ENCODE assay signal across 1 cellular context in genomic region chr4:77800483-77801259, GRCh38.
A peak's percentile ranks its signal among the peaks of the same experiment; 100 is the strongest.
TF ChIP-seq lines count a peak whose summit lies in the region.

No MANE protein-coding gene starts in this region.

TF ChIP-seq in endothelial cell of umbilical vein, 7 proteins besides CTCF, POLR2A, EP300 and RAD21:
- peak; percentile 38 for TF ChIP-seq FOS (IDR thresholded peaks at IDR 0.05; ENCODE audit: borderline replicate concordance, insufficient read depth, low read length)
- TF ChIP-seq GATA2 (IDR thresholded peaks at IDR 0.05; ENCODE audit: insufficient read depth, insufficient read length, low read depth, low read length): no peak
- TF ChIP-seq MYC (IDR thresholded peaks at IDR 0.05; ENCODE audit: low read depth, low read length): no peak
- TF ChIP-seq JUN (IDR thresholded peaks at IDR 0.05; ENCODE audit: borderline replicate concordance, insufficient read depth, insufficient read length, low read depth): peak; percentile 3
